In the genomic region with DNA sequence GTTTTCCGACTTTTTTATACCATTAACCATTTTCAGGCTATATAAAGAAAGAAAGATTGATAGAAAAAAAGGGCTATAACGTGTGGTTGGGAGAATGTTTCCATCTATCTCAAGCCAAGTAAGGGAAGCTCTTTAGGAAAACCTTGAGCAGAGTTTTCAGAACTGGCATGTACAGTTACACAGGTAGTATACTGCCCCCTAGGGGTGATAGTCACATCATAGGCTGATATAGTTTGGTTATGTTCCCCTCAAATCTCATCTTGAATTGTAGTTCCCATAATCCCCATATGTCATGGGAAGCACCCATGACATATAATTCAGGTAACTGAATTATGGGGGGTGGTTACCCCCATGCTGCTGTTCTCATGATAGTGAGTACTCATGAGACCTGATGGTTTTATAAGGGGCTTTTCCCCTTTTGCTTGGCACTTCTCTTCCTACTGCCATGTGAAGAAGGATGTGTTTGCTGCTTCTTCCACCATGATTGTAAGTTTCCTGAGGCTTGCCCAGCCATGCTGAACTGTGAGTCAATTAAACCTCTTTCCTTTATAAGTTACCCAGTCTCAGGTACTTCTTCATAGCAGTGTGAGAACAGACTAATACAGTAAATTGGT, we compare ENCODE assay signal across 7 cellular contexts.
DNase-seq lines count a peak whose midpoint lies in the region; ATAC-seq and TF ChIP-seq lines count a peak whose summit lies in the region.

No MANE protein-coding gene starts in this region.

- peak; percentile 79 for TF ChIP-seq CTCF in neural progenitor cell (IDR thresholded peaks at IDR 0.05)

- intact Hi-C loops in activated T-helper 1 cell treated with anti-CD3 and anti-CD28 coated beads, Interleukin-12 subunit alpha, Interleukin-12 subunit beta, Interleukin-2, Interleukin-4 antibody, amounts not matched to agents 30 ng/mL and 10 ng/mL and 1 ng/mL, durations not matched to agents 14 hours and 24 hours and 36 hours (cut with micrococcal nuclease): loop anchor here (1.0 to 2.0 kb wide), 4 partner anchors 126 to 1183 kb away; no protein-coding TSS in a partner anchor

- H3K27me3 Mint-ChIP-seq in neural progenitor cell (ENCODE audit: insufficient read depth, low read depth): no peaks in the 10 kb centered on the region
- peaks cover 2% of the 10 kb centered on the region for H3K27me3 Mint-ChIP-seq in activated T-helper 1 cell treated with anti-CD3 and anti-CD28 coated beads, Interleukin-12 subunit alpha, Interleukin-12 subunit beta, Interleukin-2, Interleukin-4 antibody, amounts not matched to agents 30 ng/mL and 10 ng/mL and 1 ng/mL, durations not matched to agents 14 hours and 24 hours and 36 hours (ENCODE audit: insufficient read depth)

- no peak overlapping the region for H3K4me3 ChIP-seq in neural progenitor cell

- H3K4me1 Mint-ChIP-seq in neural progenitor cell: no peaks in the 10 kb centered on the region
- H3K4me1 Mint-ChIP-seq in activated T-helper 1 cell treated with anti-CD3 and anti-CD28 coated beads, Interleukin-12 subunit alpha, Interleukin-12 subunit beta, Interleukin-2, Interleukin-4 antibody, amounts not matched to agents 30 ng/mL and 10 ng/mL and 1 ng/mL, durations not matched to agents 14 hours and 24 hours and 36 hours (ENCODE audit: low read depth): no peaks in the 10 kb centered on the region

- H3K27ac Mint-ChIP-seq in neural progenitor cell: no peak overlapping the region
- no peak overlapping the region for H3K27ac Mint-ChIP-seq in activated T-helper 1 cell treated with anti-CD3 and anti-CD28 coated beads, Interleukin-12 subunit alpha, Interleukin-12 subunit beta, Interleukin-2, Interleukin-4 antibody, amounts not matched to agents 30 ng/mL and 10 ng/mL and 1 ng/mL, durations not matched to agents 14 hours and 24 hours and 36 hours

- ATAC-seq in GM18517 (IDR thresholded peaks at IDR 0.05; ENCODE audit: unreplicated experiment) (peak; percentile 89), HG02970 (IDR thresholded peaks at IDR 0.05; ENCODE audit: low FRiP score, unreplicated experiment) (peak; percentile 65)

- no peak overlapping the region for H2AFZ ChIP-seq in neural progenitor cell (replicated peaks)

- H3K27me3 ChIP-seq in neural progenitor cell: no peaks in the 10 kb centered on the region

- peak; percentile 8 for DNase-seq in DMS 273 treated with DMSO at 0.1 percent for 48 hours (lab: John Stamatoyannopoulos, UW)
- DNase-seq in NCI-H82 treated with DMSO at 0.1 percent for 48 hours (lab: John Stamatoyannopoulos, UW; ENCODE audit: unreplicated experiment): peak; percentile 21
- DNase-seq in dermis blood vessel endothelial cell: peak; percentile 2
- peak; percentile 78 for DNase-seq in neural progenitor cell (ENCODE audit: low spot score)
- no peak for DNase-seq in activated T-helper 1 cell treated with anti-CD3 and anti-CD28 coated beads, Interleukin-12 subunit alpha, Interleukin-12 subunit beta, Interleukin-2, Interleukin-4 antibody, amounts not matched to agents 30 ng/mL and 10 ng/mL and 1 ng/mL, durations not matched to agents 14 hours and 24 hours and 36 hours (ENCODE audit: low spot score)

- no peaks in the 10 kb centered on the region for H3K36me3 ChIP-seq in neural progenitor cell

- no peaks in the 10 kb centered on the region for H3K4me1 ChIP-seq in neural progenitor cell

- H3K9ac ChIP-seq in neural progenitor cell: no peak overlapping the region

- no peak overlapping the region for H3K27ac ChIP-seq in neural progenitor cell

- H3K79me2 ChIP-seq in neural progenitor cell (ENCODE audit: low read depth): no peaks in the 10 kb centered on the region

- peaks cover 2% of the 10 kb centered on the region for H3K9me3 Mint-ChIP-seq in neural progenitor cell
- H3K9me3 Mint-ChIP-seq in activated T-helper 1 cell treated with anti-CD3 and anti-CD28 coated beads, Interleukin-12 subunit alpha, Interleukin-12 subunit beta, Interleukin-2, Interleukin-4 antibody, amounts not matched to agents 30 ng/mL and 10 ng/mL and 1 ng/mL, durations not matched to agents 14 hours and 24 hours and 36 hours: no peaks in the 10 kb centered on the region

- H3K4me3 Mint-ChIP-seq in neural progenitor cell: no peak overlapping the region
- no peak overlapping the region for H3K4me3 Mint-ChIP-seq in activated T-helper 1 cell treated with anti-CD3 and anti-CD28 coated beads, Interleukin-12 subunit alpha, Interleukin-12 subunit beta, Interleukin-2, Interleukin-4 antibody, amounts not matched to agents 30 ng/mL and 10 ng/mL and 1 ng/mL, durations not matched to agents 14 hours and 24 hours and 36 hours

- no peaks in the 10 kb centered on the region for H3F3A ChIP-seq in neural progenitor cell (ENCODE audit: low read depth)

- H3K4me2 ChIP-seq in neural progenitor cell: no peak overlapping the region

- no peaks in the 10 kb centered on the region for H3K36me3 Mint-ChIP-seq in neural progenitor cell
- H3K36me3 Mint-ChIP-seq in activated T-helper 1 cell treated with anti-CD3 and anti-CD28 coated beads, Interleukin-12 subunit alpha, Interleukin-12 subunit beta, Interleukin-2, Interleukin-4 antibody, amounts not matched to agents 30 ng/mL and 10 ng/mL and 1 ng/mL, durations not matched to agents 14 hours and 24 hours and 36 hours (ENCODE audit: low read depth): no peaks in the 10 kb centered on the region

- no peaks in the 10 kb centered on the region for H4K20me1 ChIP-seq in neural progenitor cell (ENCODE audit: low read depth)

- H3K9me3 ChIP-seq in neural progenitor cell (ENCODE audit: low read depth): no peaks in the 10 kb centered on the region
